Comparison of ENCODE assay signal across 14 cellular contexts in the genomic region with DNA sequence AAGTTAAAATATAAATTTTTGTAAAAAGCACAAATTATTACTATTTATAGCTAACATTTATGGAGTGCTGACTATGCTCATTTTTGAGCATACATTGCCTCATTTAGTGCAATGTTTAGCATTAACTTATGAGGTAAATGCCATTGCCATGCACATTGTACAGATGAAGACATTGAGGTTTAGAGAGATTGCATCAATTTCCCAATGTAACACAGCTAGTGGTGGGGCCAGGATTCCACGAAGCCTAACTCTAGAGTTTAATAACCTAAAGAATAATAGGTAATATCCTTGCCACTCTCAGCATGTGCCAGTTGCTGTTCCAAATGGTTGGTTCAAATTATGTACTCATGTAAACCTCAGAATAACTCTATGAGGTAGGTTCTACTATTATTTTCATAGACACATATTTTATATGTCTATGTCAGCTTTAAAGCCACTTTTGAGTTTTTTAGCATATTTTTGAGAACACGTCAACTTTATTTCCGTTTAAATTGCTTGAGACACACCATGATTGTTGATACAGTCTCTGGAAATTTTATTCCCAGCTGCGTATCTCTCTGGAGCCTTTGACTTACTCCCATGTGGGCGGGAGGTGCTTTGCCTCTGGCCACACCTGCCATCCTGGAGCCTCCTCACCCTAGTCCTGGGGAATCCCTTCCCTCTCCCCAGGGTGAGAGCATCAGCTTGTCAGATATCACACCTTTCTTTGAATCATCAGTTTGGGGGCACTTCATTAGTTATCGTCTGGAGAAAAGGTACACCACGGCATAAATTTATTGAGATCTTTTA. TPM values are rescaled to one million over a fixed set of nuclear protein-coding genes. Genes with fewer than 3 reads are reported as not detected.
DNase-seq lines count a peak whose midpoint lies in the region; ATAC-seq and TF ChIP-seq lines count a peak whose summit lies in the region.
"Had no signal": no experiment of that assay in that cellular context is flagged by ENCODE, and none has a peak within 500 bp of the region (broad histone marks: within the 10 kb centered on the region; RNA-seq: fewer than 3 reads in every experiment).

No MANE protein-coding gene starts in this region.

- peak overlapping the region; percentile 68 for H3K9ac ChIP-seq in adipocyte (ENCODE audit: low read length)

- H3K27ac ChIP-seq in upper lobe of left lung = peak overlapping the region; percentile 6 to 65 (median 62)

- H3K36me3 ChIP-seq in adipocyte (ENCODE audit: control insufficient read depth, insufficient read depth, low read length, severe bottlenecking) (peaks cover 2% of the 10 kb centered on the region), upper lobe of left lung (no peaks in the 10 kb centered on the region)

- peak; percentile 75 for DNase-seq in adipocyte (ENCODE audit: low read depth)
- peak; percentile 91 for DNase-seq in fibroblast of gingiva (ENCODE audit: low read depth)
- no peak for DNase-seq in upper lobe of left lung
- DNase-seq in T1000 (lab: John Stamatoyannopoulos, UW) = no peak
- DNase-seq in activated CD4-positive, alpha-beta T cell treated with anti-CD3 and anti-CD28 coated beads, Interleukin-2, amount 10 ng/mL, durations not matched to agents 7 days and 5 days = no peak
- no peak for DNase-seq in C1 segment of cervical spinal cord (lab: John Stamatoyannopoulos, UW)
- DNase-seq: activated CD8-positive, alpha-beta T cell treated with anti-CD3 and anti-CD28 coated beads for 36 hours; CD4-positive, alpha-beta T cell; GDM1; occipital lobe had no signal

- peaks cover 14% of the 10 kb centered on the region for H3K4me1 Mint-ChIP-seq in nephron
- H3K4me1 Mint-ChIP-seq in activated CD4-positive, alpha-beta T cell treated with anti-CD3 and anti-CD28 coated beads, Interleukin-2, amount 10 ng/mL, durations not matched to agents 7 days and 5 days = no peaks in the 10 kb centered on the region

- H3K4me3 ChIP-seq in adipocyte (ENCODE audit: low read length) (peak overlapping the region; percentile 50), upper lobe of left lung (no peak overlapping the region)

- H3K9me3 Mint-ChIP-seq in nephron = peaks cover 33% of the 10 kb centered on the region
- H3K9me3 Mint-ChIP-seq in activated CD4-positive, alpha-beta T cell treated with anti-CD3 and anti-CD28 coated beads, Interleukin-2, amount 10 ng/mL, durations not matched to agents 7 days and 5 days = no peaks in the 10 kb centered on the region

- no peaks in the 10 kb centered on the region for H3K36me3 Mint-ChIP-seq in nephron (ENCODE audit: low read depth)
- no peaks in the 10 kb centered on the region for H3K36me3 Mint-ChIP-seq in activated CD4-positive, alpha-beta T cell treated with anti-CD3 and anti-CD28 coated beads, Interleukin-2, amount 10 ng/mL, durations not matched to agents 7 days and 5 days (ENCODE audit: low read depth)

- TF ChIP-seq CTCF in nephron (IDR thresholded peaks at IDR 0.05; ENCODE audit: unreplicated experiment in 3 of 3) = no peak
- no peak for TF ChIP-seq CTCF in upper lobe of left lung (IDR thresholded peaks at IDR 0.05)

- ATAC-seq in upper lobe of left lung (ENCODE audit: low FRiP score in 2 of 2) = peak in 1 of 2 donors; percentile 15
- ATAC-seq: activated CD8-positive, alpha-beta T cell treated with anti-CD3 and anti-CD28 coated beads for 36 hours had no signal

- no peak overlapping the region for H3K4me3 Mint-ChIP-seq in nephron
- H3K4me3 Mint-ChIP-seq in activated CD4-positive, alpha-beta T cell treated with anti-CD3 and anti-CD28 coated beads, Interleukin-2, amount 10 ng/mL, durations not matched to agents 7 days and 5 days = no peak overlapping the region
- H3K4me3 Mint-ChIP-seq: activated CD8-positive, alpha-beta T cell treated with anti-CD3 and anti-CD28 coated beads for 36 hours; CD4-positive, alpha-beta T cell; type B pancreatic cell had no signal

- POLR2A ChIA-PET in activated CD4-positive, alpha-beta T cell treated with anti-CD3 and anti-CD28 coated beads, Interleukin-2, amount 10 ng/mL, durations not matched to agents 7 days and 5 days (lab: Charles Lee) = no interaction called here

- H3K4me1 ChIP-seq in adipocyte (ENCODE audit: control insufficient read depth, insufficient read depth, low read length) (peaks cover 16% of the 10 kb centered on the region), upper lobe of left lung (peaks cover 0 to 4% (median 3%) of the 10 kb centered on the region in 4 donors)

- no peak for TF ChIP-seq POLR2A in upper lobe of left lung (IDR thresholded peaks at IDR 0.05)

- no peaks in the 10 kb centered on the region for H3K9me3 ChIP-seq in adipocyte (ENCODE audit: control insufficient read depth, low read length)
- H3K9me3 ChIP-seq in upper lobe of left lung = no peaks in the 10 kb centered on the region

- peak overlapping the region; percentile 87 to 93 (median 89) for H3K27ac Mint-ChIP-seq in nephron
- H3K27ac Mint-ChIP-seq in activated CD4-positive, alpha-beta T cell treated with anti-CD3 and anti-CD28 coated beads, Interleukin-2, amount 10 ng/mL, durations not matched to agents 7 days and 5 days = no peak overlapping the region
- H3K27ac Mint-ChIP-seq: activated CD8-positive, alpha-beta T cell treated with anti-CD3 and anti-CD28 coated beads for 36 hours; activated T-helper 2 cell treated with anti-CD3 and anti-CD28 coated beads, Interferon-gamma antibody, Interleukin-2, Interleukin-4, amounts not matched to agents 10 μg/mL and 5 μg/mL and 100 μg/mL, durations not matched to agents 14 hours and 24 hours and 36 hours; CD4-positive, alpha-beta T cell; type B pancreatic cell had no signal

- no peak for TF ChIP-seq EP300 in upper lobe of left lung (IDR thresholded peaks at IDR 0.05)

- H3K27me3 ChIP-seq in adipocyte (replicated peaks; ENCODE audit: control insufficient read depth, insufficient read depth, low read length) = no peaks in the 10 kb centered on the region
- H3K27me3 ChIP-seq in upper lobe of left lung = no peaks in the 10 kb centered on the region

- no peaks in the 10 kb centered on the region for H3K27me3 Mint-ChIP-seq in nephron (ENCODE audit: low read depth)
- H3K27me3 Mint-ChIP-seq in activated CD4-positive, alpha-beta T cell treated with anti-CD3 and anti-CD28 coated beads, Interleukin-2, amount 10 ng/mL, durations not matched to agents 7 days and 5 days = peaks cover 2% of the 10 kb centered on the region
- H3K27me3 Mint-ChIP-seq: CD4-positive, alpha-beta T cell; type B pancreatic cell had no signal

- CTCF ChIA-PET in activated CD4-positive, alpha-beta T cell treated with anti-CD3 and anti-CD28 coated beads, Interleukin-2, amount 10 ng/mL, durations not matched to agents 7 days and 5 days (lab: Charles Lee) = no interaction called here

- WGBS in upper lobe of left lung, 2 donors = 77 to 86% methylated on average over 7 of the region's 7 CpGs

RNA-seq across cellular contexts. Expression of a gene that starts 10.8 kb away (rescaled TPM):
- 1 to 10 TPM in 2 of 6 donors, not detected in 4; 1.9 to 3.4 TPM for total RNA-seq in upper lobe of left lung
- total RNA-seq in activated CD4-positive, alpha-beta T cell treated with anti-CD3 and anti-CD28 coated beads, Interleukin-2, amount 10 ng/mL, durations not matched to agents 7 days and 5 days = not detected
- total RNA-seq: activated CD8-positive, alpha-beta T cell treated with anti-CD3 and anti-CD28 coated beads for 36 hours; activated T-helper 2 cell treated with anti-CD3 and anti-CD28 coated beads, Interferon-gamma antibody, Interleukin-2, Interleukin-4, amounts not matched to agents 10 μg/mL and 5 μg/mL and 100 μg/mL, durations not matched to agents 14 hours and 24 hours and 36 hours; CD4-positive, alpha-beta T cell; lung microvascular endothelial cell; occipital lobe had no signal

RNA-seq across cellular contexts. Expression of a gene that starts 19.6 kb away (rescaled TPM):
- 100 to 1,000 TPM; 126 to 887 (median 394) TPM for total RNA-seq in upper lobe of left lung
- not detected for total RNA-seq in activated CD4-positive, alpha-beta T cell treated with anti-CD3 and anti-CD28 coated beads, Interleukin-2, amount 10 ng/mL, durations not matched to agents 7 days and 5 days
- total RNA-seq: activated CD8-positive, alpha-beta T cell treated with anti-CD3 and anti-CD28 coated beads for 36 hours; activated T-helper 2 cell treated with anti-CD3 and anti-CD28 coated beads, Interferon-gamma antibody, Interleukin-2, Interleukin-4, amounts not matched to agents 10 μg/mL and 5 μg/mL and 100 μg/mL, durations not matched to agents 14 hours and 24 hours and 36 hours; CD4-positive, alpha-beta T cell had no signal

RNA-seq across cellular contexts. Expression of a gene that starts 51.0 kb away (rescaled TPM):
- 10 to 100 TPM in 2 of 6 donors, 1 to 10 TPM in 4; 2.0 to 57.7 (median 7.6) TPM for total RNA-seq in upper lobe of left lung
- total RNA-seq in activated CD4-positive, alpha-beta T cell treated with anti-CD3 and anti-CD28 coated beads, Interleukin-2, amount 10 ng/mL, durations not matched to agents 7 days and 5 days = not detected
- total RNA-seq: activated CD8-positive, alpha-beta T cell treated with anti-CD3 and anti-CD28 coated beads for 36 hours; activated T-helper 2 cell treated with anti-CD3 and anti-CD28 coated beads, Interferon-gamma antibody, Interleukin-2, Interleukin-4, amounts not matched to agents 10 μg/mL and 5 μg/mL and 100 μg/mL, durations not matched to agents 14 hours and 24 hours and 36 hours; CD4-positive, alpha-beta T cell; lung microvascular endothelial cell; occipital lobe had no signal

Comparison
In these comparisons a context has a peak if more than half of its experiments do, and no peak if none do; other contexts are left out.
1. DNase-seq: peak in adipocyte (single experiment) and fibroblast of gingiva (single experiment); none in upper lobe of left lung (0 of 2), T1000 (single experiment), activated CD4-positive, alpha-beta T cell treated with anti-CD3 and anti-CD28 coated beads, Interleukin-2, amount 10 ng/mL, durations not matched to agents 7 days and 5 days (single experiment) and C1 segment of cervical spinal cord (0 of 14).
2. RNA of a gene that starts 19.6 kb away (total RNA-seq): 126 to 887 TPM in upper lobe of left lung; not detected in activated CD4-positive, alpha-beta T cell treated with anti-CD3 and anti-CD28 coated beads, Interleukin-2, amount 10 ng/mL, durations not matched to agents 7 days and 5 days; every median in the first group is over 100 times any median in the second.